1 cellular context compared by ENCODE assay signal in the genomic region with DNA sequence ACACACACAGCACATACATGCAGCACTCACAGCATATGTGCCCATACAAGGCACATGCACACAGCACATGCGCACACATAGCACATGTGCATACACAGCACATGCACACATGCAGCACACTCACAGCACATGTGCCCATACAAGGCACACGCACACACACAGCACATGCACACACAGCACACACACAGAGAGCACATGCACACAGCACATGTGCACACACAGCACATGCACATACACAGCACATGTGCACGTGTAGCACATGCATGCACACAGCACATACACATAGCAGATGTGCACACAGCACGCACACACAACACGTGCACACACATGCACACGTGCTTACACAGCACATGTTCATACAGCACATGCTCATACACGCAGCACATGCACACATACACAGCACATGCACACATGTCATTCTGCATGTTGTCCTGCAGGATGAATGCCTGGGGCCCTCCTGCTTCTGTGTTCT.
TF ChIP-seq lines count a peak whose summit lies in the region.

No MANE protein-coding gene starts in this region.

TF ChIP-seq in WTC11, 78 proteins besides CTCF, POLR2A, EP300 and RAD21:
- TF ChIP-seq, protein P1, sequence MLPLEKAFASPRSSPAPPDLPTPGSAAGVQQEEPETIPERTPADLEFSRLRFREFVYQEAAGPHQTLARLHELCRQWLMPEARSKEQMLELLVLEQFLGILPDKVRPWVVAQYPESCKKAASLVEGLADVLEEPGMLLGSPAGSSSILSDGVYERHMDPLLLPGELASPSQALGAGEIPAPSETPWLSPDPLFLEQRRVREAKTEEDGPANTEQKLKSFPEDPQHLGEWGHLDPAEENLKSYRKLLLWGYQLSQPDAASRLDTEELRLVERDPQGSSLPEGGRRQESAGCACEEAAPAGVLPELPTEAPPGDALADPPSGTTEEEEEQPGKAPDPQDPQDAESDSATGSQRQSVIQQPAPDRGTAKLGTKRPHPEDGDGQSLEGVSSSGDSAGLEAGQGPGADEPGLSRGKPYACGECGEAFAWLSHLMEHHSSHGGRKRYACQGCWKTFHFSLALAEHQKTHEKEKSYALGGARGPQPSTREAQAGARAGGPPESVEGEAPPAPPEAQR (CRISPR knock-in tag; IDR thresholded peaks at IDR 0.05), result no peak
- TF ChIP-seq ZNF121 (CRISPR knock-in tag; IDR thresholded peaks at IDR 0.05) (0 out of 2 replicates have a peak, but pooled peaks have one; percentile 25), ZBTB21 (CRISPR knock-in tag; IDR thresholded peaks at IDR 0.05; ENCODE audit: borderline replicate concordance) (no peak)
TF ChIP-seq in WTC11: peak in this region for 1.
